In genomic region chr3:420584-420983, GRCh38 we compare ENCODE assay signal across 15 cellular contexts.
DNase-seq lines count a peak whose midpoint lies in the region; ATAC-seq lines count a peak whose summit lies in the region.
"Had no signal": no experiment of that assay in that cellular context is flagged by ENCODE, and none has a peak within 500 bp of the region (broad histone marks: within the 10 kb centered on the region; RNA-seq: fewer than 3 reads in every experiment).

No MANE protein-coding gene starts in this region.

- H3K4me3 Mint-ChIP-seq in memory B cell: peak overlapping the region; percentile 25
- H3K4me3 Mint-ChIP-seq: activated CD8-positive, alpha-beta T cell treated with anti-CD3 and anti-CD28 coated beads for 36 hours; activated T-helper 17 cell treated with anti-CD3 and anti-CD28 coated beads, Interleukin-2, amount 50 U/mL, for 72 hours; nephron had no signal

- H3K9me3 Mint-ChIP-seq in memory B cell: no peaks in the 10 kb centered on the region
- H3K9me3 Mint-ChIP-seq: activated CD8-positive, alpha-beta T cell treated with anti-CD3 and anti-CD28 coated beads for 36 hours; nephron had no signal

- no peak overlapping the region for H3K27ac Mint-ChIP-seq in memory B cell
- H3K27ac Mint-ChIP-seq: activated CD8-positive, alpha-beta T cell treated with anti-CD3 and anti-CD28 coated beads for 36 hours; activated T-helper 17 cell treated with anti-CD3 and anti-CD28 coated beads, Interleukin-2, amount 50 U/mL, for 72 hours; nephron had no signal

- H3K36me3 Mint-ChIP-seq in memory B cell: no peaks in the 10 kb centered on the region

- no peaks in the 10 kb centered on the region for H3K4me1 Mint-ChIP-seq in memory B cell
- H3K4me1 Mint-ChIP-seq: activated T-helper 17 cell treated with anti-CD3 and anti-CD28 coated beads, Interleukin-2, amount 50 U/mL, for 72 hours; nephron had no signal

- DNase-seq in memory B cell (ENCODE audit: low spot score in 2 of 2) (no peak), NCI-H345 treated with DMSO at 0.1 percent for 48 hours (lab: John Stamatoyannopoulos, UW; ENCODE audit: unreplicated experiment) (no peak), NCI-H187 treated with DMSO at 0.1 percent for 48 hours (lab: John Stamatoyannopoulos, UW) (no peak)
- no peak for DNase-seq in activated CD4-positive, alpha-beta T cell treated with anti-CD3 and anti-CD28 coated beads for 1 hour
- DNase-seq: activated CD8-positive, alpha-beta T cell treated with anti-CD3 and anti-CD28 coated beads for 36 hours; amniotic stem cell; cerebellar nuclear complex; DMS53; MG63; NCI-H2081 treated with DMSO at 0.1 percent for 48 hours had no signal

- ATAC-seq in GM18870 (IDR thresholded peaks at IDR 0.05; ENCODE audit: unreplicated experiment) (peak; percentile 82), GM21576 (IDR thresholded peaks at IDR 0.05; ENCODE audit: unreplicated experiment) (peak; percentile 53), HG03095 (IDR thresholded peaks at IDR 0.05; ENCODE audit: unreplicated experiment) (peak; percentile 85), memory B cell (ENCODE audit: low read depth) (peak; percentile 41)
- ATAC-seq: activated CD8-positive, alpha-beta T cell treated with anti-CD3 and anti-CD28 coated beads for 36 hours; activated T-helper 17 cell treated with anti-CD3 and anti-CD28 coated beads, Interleukin-2, amount 50 U/mL, for 72 hours had no signal

- no peaks in the 10 kb centered on the region for H3K27me3 Mint-ChIP-seq in memory B cell
- H3K27me3 Mint-ChIP-seq: activated CD8-positive, alpha-beta T cell treated with anti-CD3 and anti-CD28 coated beads for 36 hours had no signal
